In genomic region chr5:156755421-156756087, GRCh38 we compare ENCODE assay signal across 20 cellular contexts.
"Had no signal": no experiment of that assay in that cellular context is flagged by ENCODE, and none has a peak within 500 bp of the region (broad histone marks: within the 10 kb centered on the region; RNA-seq: fewer than 3 reads in every experiment).

No MANE protein-coding gene starts in this region.

- H3K27me3 Mint-ChIP-seq: activated CD4-positive, alpha-beta memory T cell treated with anti-CD3 and anti-CD28 coated beads, Interleukin-2, amount 10 ng/mL, durations not matched to agents 7 days and 5 days; activated T-helper 17 cell treated with anti-CD3 and anti-CD28 coated beads, Interleukin-2, amount 50 U/mL, for 72 hours; progenitor cell of endocrine pancreas; T-cell had no signal

- H3K36me3 Mint-ChIP-seq: activated CD8-positive, alpha-beta memory T cell treated with anti-CD3 and anti-CD28 coated beads, Interleukin-2, amount 10 ng/mL, durations not matched to agents 7 days and 5 days; naive thymus-derived CD8-positive, alpha-beta T cell; T-cell had no signal

- H3K4me1 Mint-ChIP-seq: activated T-helper 17 cell treated with anti-CD3 and anti-CD28 coated beads, Interleukin-2, amount 50 U/mL, for 72 hours had no signal

- H3K4me3 Mint-ChIP-seq: activated CD4-positive, alpha-beta memory T cell treated with anti-CD3 and anti-CD28 coated beads, Interleukin-2, amount 10 ng/mL, durations not matched to agents 7 days and 5 days; activated CD8-positive, alpha-beta memory T cell treated with anti-CD3 and anti-CD28 coated beads, Interleukin-2, amount 10 ng/mL, durations not matched to agents 7 days and 5 days; activated T-helper 17 cell treated with anti-CD3 and anti-CD28 coated beads, Interleukin-2, amount 50 U/mL, for 72 hours; naive thymus-derived CD8-positive, alpha-beta T cell; T-cell had no signal

- H3K9me3 ChIP-seq: breast epithelium, gastrocnemius medialis, tibial nerve had no signal

- H3K9me3 Mint-ChIP-seq: activated CD4-positive, alpha-beta memory T cell treated with anti-CD3 and anti-CD28 coated beads, Interleukin-2, amount 10 ng/mL, durations not matched to agents 7 days and 5 days; activated T-helper 17 cell treated with anti-CD3 and anti-CD28 coated beads, Interleukin-2, amount 50 U/mL, for 72 hours; naive thymus-derived CD8-positive, alpha-beta T cell; T-cell had no signal

- H3K36me3 ChIP-seq: breast epithelium, tibial nerve had no signal

- H3K27ac Mint-ChIP-seq: activated CD4-positive, alpha-beta memory T cell treated with anti-CD3 and anti-CD28 coated beads, Interleukin-2, amount 10 ng/mL, durations not matched to agents 7 days and 5 days; activated CD8-positive, alpha-beta memory T cell treated with anti-CD3 and anti-CD28 coated beads, Interleukin-2, amount 10 ng/mL, durations not matched to agents 7 days and 5 days; activated T-helper 17 cell treated with anti-CD3 and anti-CD28 coated beads, Interleukin-2, amount 50 U/mL, for 72 hours; naive thymus-derived CD8-positive, alpha-beta T cell; progenitor cell of endocrine pancreas; T-cell had no signal

- H3K27me3 ChIP-seq: breast epithelium, gastrocnemius medialis, tibial nerve had no signal

- ATAC-seq: activated CD8-positive, alpha-beta memory T cell treated with anti-CD3 and anti-CD28 coated beads, Interleukin-2, amount 10 ng/mL, durations not matched to agents 7 days and 5 days; activated T-helper 17 cell treated with anti-CD3 and anti-CD28 coated beads, Interleukin-2, amount 50 U/mL, for 72 hours; gastrocnemius medialis; left ventricle myocardium superior; naive thymus-derived CD8-positive, alpha-beta T cell; T-cell had no signal

- DNase-seq: activated CD4-positive, alpha-beta memory T cell treated with anti-CD3 and anti-CD28 coated beads, Interleukin-2, amount 10 ng/mL, durations not matched to agents 7 days and 5 days; activated CD4-positive, alpha-beta T cell treated with anti-CD3 and anti-CD28 coated beads for 48 hours; activated CD4-positive, CD25-positive, alpha-beta regulatory T cell; activated CD8-positive, alpha-beta memory T cell treated with anti-CD3 and anti-CD28 coated beads, Interleukin-2, amount 10 ng/mL, durations not matched to agents 7 days and 5 days; activated naive CD4-positive, alpha-beta T cell; gastrocnemius medialis; head of caudate nucleus; kidney glomerular epithelial cell; left ventricle myocardium superior; naive thymus-derived CD8-positive, alpha-beta T cell; stimulated activated CD4-positive, alpha-beta T cell treated with anti-CD3 and anti-CD28 coated beads, Interleukin-12 subunit alpha, Interleukin-12 subunit beta, amount 100 ng/mL, for 4 hours; stimulated activated CD4-positive, alpha-beta T cell treated with anti-CD3 and anti-CD28 coated beads, Interleukin-1b, Interleukin-23, amount 100 ng/mL, for 48 hours; stimulated activated CD8-positive, alpha-beta memory T cell treated with anti-CD3 and anti-CD28 coated beads, Interleukin-4, amount 100 ng/mL, for 48 hours; stimulated activated naive CD4-positive, alpha-beta T cell; T-cell had no signal

- H3K27ac ChIP-seq: breast epithelium, coronary artery, gastrocnemius medialis, tibial nerve had no signal

- H3K4me3 ChIP-seq: breast epithelium, coronary artery, gastrocnemius medialis, tibial nerve had no signal

- H3K4me1 ChIP-seq: breast epithelium, gastrocnemius medialis, tibial nerve had no signal
